In genomic region chr2:224922142-224922727, GRCh38 we compare ENCODE assay signal across 8 cellular contexts.
DNase-seq lines count a peak whose midpoint lies in the region; ATAC-seq and TF ChIP-seq lines count a peak whose summit lies in the region.

No MANE protein-coding gene starts in this region.

- no peak for TF ChIP-seq EP300 in transverse colon (IDR thresholded peaks at IDR 0.05; ENCODE audit: low read depth)
- no peak for TF ChIP-seq EP300 in SK-N-SH (IDR thresholded peaks at IDR 0.05; ENCODE audit: borderline replicate concordance in 1 of 2, low read depth in 1 of 2, low read length in 1 of 2)

- POLR2A ChIA-PET in SK-N-SH (lab: Yijun Ruan, JAX) = no interaction called here

- intact Hi-C loops in transverse colon (cut with DNase I; ENCODE audit: low total_unique reads) = no loop called here

- H3K9me2 ChIP-seq in SK-N-SH = no peaks in the 10 kb centered on the region

- H3K27me3 ChIP-seq in adipocyte (replicated peaks; ENCODE audit: control insufficient read depth, insufficient read depth, low read length) (no peaks in the 10 kb centered on the region), transverse colon (no peaks in the 10 kb centered on the region), SK-N-SH (ENCODE audit: insufficient read depth) (no peaks in the 10 kb centered on the region)

- peak; percentile 82 for ATAC-seq in GM19438 (IDR thresholded peaks at IDR 0.05; ENCODE audit: low read depth, unreplicated experiment)
- peak; percentile 47 for ATAC-seq in HG03439 (IDR thresholded peaks at IDR 0.05; ENCODE audit: unreplicated experiment)

- no peaks in the 10 kb centered on the region for H3K79me2 ChIP-seq in SK-N-SH (ENCODE audit: insufficient read depth)

- H3F3A ChIP-seq in SK-N-SH (replicated peaks; ENCODE audit: insufficient read depth) = peaks cover 28% of the 10 kb centered on the region

- no peak overlapping the region for H2AFZ ChIP-seq in SK-N-SH (ENCODE audit: low read depth)

- DNase-seq in CD1c-positive myeloid dendritic cell (ENCODE audit: extremely low spot score) (peak; percentile 91), adipocyte (ENCODE audit: low read depth) (peak; percentile 44), transverse colon (no peak), DMS 273 treated with DMSO at 0.1 percent for 48 hours (lab: John Stamatoyannopoulos, UW) (no peak), SK-N-SH (no peak), HK-2 (ENCODE audit: unreplicated experiment) (no peak)

- TF ChIP-seq CTCF in transverse colon (IDR thresholded peaks at IDR 0.05) (no peak), SK-N-SH (IDR thresholded peaks at IDR 0.05) (no peak)

- no peaks in the 10 kb centered on the region for H4K20me1 ChIP-seq in SK-N-SH (ENCODE audit: insufficient read depth)

- CTCF ChIA-PET in SK-N-SH (lab: Yijun Ruan, JAX) = interaction anchor here (1.0 kb wide), 1 partner anchor 12 kb away, joined by 3 read pairs; no protein-coding TSS in a partner anchor

- H3K36me3 ChIP-seq in adipocyte (ENCODE audit: control insufficient read depth, insufficient read depth, low read length, severe bottlenecking) (no peaks in the 10 kb centered on the region), transverse colon (no peaks in the 10 kb centered on the region), SK-N-SH (replicated peaks in 1 of 2; ENCODE audit: control insufficient read depth in 1 of 2, insufficient read depth in 2 of 2, low read length in 1 of 2) (peaks cover 0 to 11% of the 10 kb centered on the region in 2 experiments)

- TF ChIP-seq RAD21 in SK-N-SH (IDR thresholded peaks at IDR 0.05; ENCODE audit: low read length) = no peak

- peak overlapping the region; percentile 33 to 60 (median 55) for H3K27ac ChIP-seq in transverse colon
- H3K27ac ChIP-seq in SK-N-SH (ENCODE audit: low read depth in 2 of 2, low read length in 1 of 2) = peak overlapping the region in 1 of 2 experiments; percentile 4; a peak in 1 of 4 replicates

- H3K4me3 ChIP-seq in adipocyte (ENCODE audit: low read length) (no peak overlapping the region), transverse colon (no peak overlapping the region), SK-N-SH (ENCODE audit: low read depth in 2 of 2, low read length in 1 of 2) (no peak overlapping the region)

- H3K9ac ChIP-seq in adipocyte (ENCODE audit: low read length) (no peak overlapping the region), SK-N-SH (no peak overlapping the region)

- H3K9me3 ChIP-seq in adipocyte (ENCODE audit: control insufficient read depth, low read length) = no peaks in the 10 kb centered on the region
- no peaks in the 10 kb centered on the region for H3K9me3 ChIP-seq in transverse colon
- H3K9me3 ChIP-seq in SK-N-SH = no peaks in the 10 kb centered on the region

- H3K4me1 ChIP-seq in adipocyte (ENCODE audit: control insufficient read depth, insufficient read depth, low read length) (peaks cover 17% of the 10 kb centered on the region), transverse colon (peaks cover 0 to 22% (median 10%) of the 10 kb centered on the region in 4 donors), SK-N-SH (ENCODE audit: control insufficient read depth in 1 of 2, insufficient read depth in 2 of 2, low read depth in 1 of 2, low read length in 1 of 2) (peaks cover 0 to 12% of the 10 kb centered on the region in 2 experiments; a peak in 2 of 4 replicates)

- in situ Hi-C loops in transverse colon (cut with MboI; ENCODE audit: low pct_ligation_motif_present in 1 of 4, low pct_unique_long_range_greater_than_20kb in 1 of 4, low sequenced_read_pairs in 3 of 4) = no loop called here

- TF ChIP-seq POLR2A in transverse colon (IDR thresholded peaks at IDR 0.05) = peak; percentile 9

- WGBS in transverse colon (ENCODE audit: low coverage in 1 of 2), 2 donors = 31 to 42% methylated on average over 1 to 2 of the region's 2 CpGs
- 50% methylated on average over 2 of the region's 2 CpGs for WGBS in SK-N-SH (ENCODE audit: low lambda C conversion rate)

- no peak overlapping the region for H3K4me2 ChIP-seq in SK-N-SH

TF ChIP-seq in SK-N-SH, 30 proteins besides CTCF, POLR2A, EP300 and RAD21:
- TF ChIP-seq SMC3 (IDR thresholded peaks at IDR 0.05; ENCODE audit: low read depth, low read length) = no peak
- no peak for TF ChIP-seq RCOR1 (IDR thresholded peaks at IDR 0.05; ENCODE audit: low read length)

Comparison
In these comparisons a context has a peak if more than half of its experiments do, and no peak if none do; other contexts are left out.
1. DNase-seq: peak in CD1c-positive myeloid dendritic cell (single experiment) and adipocyte (single experiment); none in transverse colon (single experiment), DMS 273 treated with DMSO at 0.1 percent for 48 hours (single experiment), SK-N-SH (single experiment) and HK-2 (single experiment).